ENCODE assay signal across 8 cellular contexts in the genomic region with DNA sequence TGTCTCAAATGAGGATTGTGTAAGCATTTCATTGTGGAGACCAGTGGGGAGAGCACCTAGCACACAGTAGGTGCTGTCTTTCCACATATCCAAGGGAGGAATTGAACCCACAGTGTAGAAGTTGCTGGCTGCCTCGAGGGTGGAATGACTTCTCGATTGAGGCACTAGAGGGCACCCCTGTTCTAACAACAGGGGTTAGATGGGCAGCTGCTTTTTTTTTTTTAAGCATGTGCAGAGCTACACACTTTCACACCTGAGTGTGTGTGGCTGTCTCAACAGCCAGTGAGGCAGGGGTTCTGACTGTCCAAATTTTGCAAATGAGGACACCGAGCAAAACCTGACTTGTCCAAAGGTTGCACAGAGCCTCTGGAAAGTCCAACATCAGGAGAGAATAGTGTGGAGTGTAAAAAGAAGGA.
DNase-seq lines count a peak whose midpoint lies in the region; ATAC-seq lines count a peak whose summit lies in the region.

No MANE protein-coding gene starts in this region.

- no peaks in the 10 kb centered on the region for H3K9me3 Mint-ChIP-seq in activated CD4-positive, alpha-beta memory T cell treated with anti-CD3 and anti-CD28 coated beads for 36 hours

- peaks cover 48% of the 10 kb centered on the region for H3K4me1 Mint-ChIP-seq in activated CD4-positive, alpha-beta memory T cell treated with anti-CD3 and anti-CD28 coated beads for 36 hours (ENCODE audit: low read depth)

- DNase-seq in DMS153 (lab: John Stamatoyannopoulos, UW) = peak; percentile 28
- DNase-seq in DMS153 treated with DMSO at 0.1 percent for 48 hours (lab: John Stamatoyannopoulos, UW; ENCODE audit: unreplicated experiment) = no peak
- DNase-seq in KBM-7 = peak; percentile 29
- peak; percentile 72 for DNase-seq in activated CD4-positive, alpha-beta memory T cell treated with anti-CD3 and anti-CD28 coated beads for 36 hours
- DNase-seq in renal cortical epithelial cell (ENCODE audit: low read depth) = peak; percentile 53
- DNase-seq in NCI-H226 = no peak

- in situ Hi-C loops in KBM-7 (cut with MboI; ENCODE audit: low pct_unique_long_range_greater_than_20kb, low sequenced_read_pairs) = no loop called here

- POLR2A ChIA-PET in activated CD4-positive, alpha-beta memory T cell treated with anti-CD3 and anti-CD28 coated beads for 36 hours (lab: Charles Lee) = interaction anchor here (0.6 to 0.8 kb wide), 2 partner anchors 22 to 279 kb away, joined by 3 read pairs; no protein-coding TSS in a partner anchor

- no peak overlapping the region for H3K27ac Mint-ChIP-seq in activated CD4-positive, alpha-beta memory T cell treated with anti-CD3 and anti-CD28 coated beads for 36 hours

- H3K4me3 Mint-ChIP-seq in activated CD4-positive, alpha-beta memory T cell treated with anti-CD3 and anti-CD28 coated beads for 36 hours = no peak overlapping the region

- H3K27me3 Mint-ChIP-seq in activated CD4-positive, alpha-beta memory T cell treated with anti-CD3 and anti-CD28 coated beads for 36 hours = no peaks in the 10 kb centered on the region

- CTCF ChIA-PET in activated CD4-positive, alpha-beta memory T cell treated with anti-CD3 and anti-CD28 coated beads for 36 hours (lab: Charles Lee) = interaction anchor here (0.7 to 4.6 kb wide), 22 partner anchors 8 to 1249 kb away, joined by 3 to 38 read pairs (median 4); no protein-coding TSS in a partner anchor

- intact Hi-C loops in activated CD4-positive, alpha-beta memory T cell treated with anti-CD3 and anti-CD28 coated beads for 36 hours (cut with micrococcal nuclease) = loop anchor here (5.0 to 10.0 kb wide), 2 partner anchors 91 to 253 kb away; no protein-coding TSS in a partner anchor

- ATAC-seq in esophagus mucosa (peak; percentile 51), GM18861 (IDR thresholded peaks at IDR 0.05; ENCODE audit: unreplicated experiment) (no peak)

- H3K36me3 Mint-ChIP-seq in activated CD4-positive, alpha-beta memory T cell treated with anti-CD3 and anti-CD28 coated beads for 36 hours = no peaks in the 10 kb centered on the region

Comparison
In these comparisons a context has a peak if more than half of its experiments do, and no peak if none do; other contexts are left out.
1. DNase-seq: peak in DMS153 (single experiment), KBM-7 (single experiment), activated CD4-positive, alpha-beta memory T cell treated with anti-CD3 and anti-CD28 coated beads for 36 hours (single experiment) and renal cortical epithelial cell (single experiment); none in DMS153 treated with DMSO at 0.1 percent for 48 hours (single experiment) and NCI-H226 (single experiment).